26 cellular contexts compared by ENCODE assay signal in the genomic region with DNA sequence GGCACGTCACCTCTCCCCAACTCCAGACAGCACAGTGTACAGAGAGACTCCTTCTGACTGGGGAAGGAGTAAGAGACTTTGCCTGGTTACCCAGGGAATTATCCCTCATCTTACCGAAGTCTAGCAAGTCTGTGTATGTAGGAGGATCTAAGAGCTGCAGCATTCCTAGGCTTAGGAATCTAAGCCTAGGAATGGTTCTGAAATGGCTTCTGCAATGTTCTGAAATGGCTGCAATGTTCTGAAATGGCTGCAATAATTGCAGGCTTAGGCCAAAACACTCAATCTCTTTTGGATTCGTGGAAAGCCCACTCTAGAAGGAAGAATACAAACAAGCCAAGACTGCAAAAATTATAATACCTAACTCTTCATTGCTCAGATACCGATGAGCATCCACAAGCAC.
"Had no signal": no experiment of that assay in that cellular context is flagged by ENCODE, and none has a peak within 500 bp of the region (broad histone marks: within the 10 kb centered on the region; RNA-seq: fewer than 3 reads in every experiment).

No MANE protein-coding gene starts in this region.

- H3K27ac ChIP-seq: coronary artery, dorsolateral prefrontal cortex, epithelial cell of prostate, esophagus squamous epithelium, gastrocnemius medialis, heart right ventricle, left lung, lower lobe of right lung had no signal

- DNase-seq: dermis blood vessel endothelial cell; dorsolateral prefrontal cortex; effector CD4-positive, alpha-beta T cell; effector memory CD4-positive, alpha-beta T cell; erythroblast; esophagus squamous epithelium; foreskin fibroblast; foreskin melanocyte; gastrocnemius medialis; glutamatergic neuron; head of caudate nucleus; heart right ventricle; hippocampal formation; left cardiac atrium; left lung; left ventricle myocardium superior; lower lobe of right lung; mesenchymal stem cell; mucosa of descending colon had no signal

- H3K4me3 ChIP-seq: coronary artery, dorsolateral prefrontal cortex, esophagus squamous epithelium, gastrocnemius medialis, heart right ventricle, left lung, lower lobe of right lung, mucosa of descending colon had no signal

- FAIRE-seq: colon, endometrium, islet of Langerhans, keratinocyte had no signal

- H3K27me3 ChIP-seq: dorsolateral prefrontal cortex, esophagus squamous epithelium, gastrocnemius medialis, heart right ventricle, left lung had no signal

- H3K9me3 ChIP-seq: esophagus squamous epithelium, gastrocnemius medialis, lower lobe of right lung, mucosa of descending colon had no signal

- H3K4me3 Mint-ChIP-seq: mesothelial cell of epicardium had no signal

- H3K27ac Mint-ChIP-seq: mesothelial cell of epicardium had no signal

- H3K4me1 Mint-ChIP-seq: mesothelial cell of epicardium had no signal

- H3K4me1 ChIP-seq: esophagus squamous epithelium, gastrocnemius medialis, heart right ventricle, left lung, lower lobe of right lung had no signal
